ENCODE assay signal across 11 cellular contexts in genomic region chr2:3650140-3650944, GRCh38. TPM values are rescaled to one million over a fixed set of nuclear protein-coding genes. Genes with fewer than 3 reads are reported as not detected.
DNase-seq lines count a peak whose midpoint lies in the region; ATAC-seq and TF ChIP-seq lines count a peak whose summit lies in the region.
"Had no signal": no experiment of that assay in that cellular context is flagged by ENCODE, and none has a peak within 500 bp of the region (broad histone marks: within the 10 kb centered on the region; RNA-seq: fewer than 3 reads in every experiment).

No MANE protein-coding gene starts in this region.

- peaks cover 0 to 3% of the 10 kb centered on the region in 2 donors for H3K27me3 Mint-ChIP-seq in CD4-positive, alpha-beta memory T cell
- H3K27me3 Mint-ChIP-seq in HFFc6 (ENCODE audit: insufficient read depth): peaks cover 23% of the 10 kb centered on the region
- peaks cover 0 to 5% of the 10 kb centered on the region in 2 donors for H3K27me3 Mint-ChIP-seq in natural killer cell treated with Interleukin-12 subunit alpha and Interleukin-12 subunit beta and Interleukin-15 and Interleukin-18, amount 100 ng/mL, for 72 hours

- H3K4me3 Mint-ChIP-seq in CD4-positive, alpha-beta memory T cell: peak overlapping the region; percentile 87 to 95 (median 92)
- peak overlapping the region; percentile 71 for H3K4me3 Mint-ChIP-seq in HFFc6
- H3K4me3 Mint-ChIP-seq in natural killer cell treated with Interleukin-12 subunit alpha and Interleukin-12 subunit beta and Interleukin-15 and Interleukin-18, amount 100 ng/mL, for 72 hours: peak overlapping the region; percentile 67

- no peaks in the 10 kb centered on the region for H3K9me3 Mint-ChIP-seq in CD4-positive, alpha-beta memory T cell
- H3K9me3 Mint-ChIP-seq in HFFc6: no peaks in the 10 kb centered on the region
- H3K9me3 Mint-ChIP-seq in natural killer cell treated with Interleukin-12 subunit alpha and Interleukin-12 subunit beta and Interleukin-15 and Interleukin-18, amount 100 ng/mL, for 72 hours: no peaks in the 10 kb centered on the region

- intact Hi-C loops in CD4-positive, alpha-beta memory T cell (cut with micrococcal nuclease): loop anchor here (5.0 kb wide), 2 partner anchors 273 to 1763 kb away; partner anchors contain the start of genes EIPR1 and TRAPPC12
- intact Hi-C loops in sigmoid colon (cut with DNase I): loop anchor here (2.0 to 5.0 kb wide), 4 partner anchors 93 to 348 kb away; partner anchors contain the start of genes EIPR1, RNASEH1 and TRAPPC12

- no peaks in the 10 kb centered on the region for H3K36me3 ChIP-seq in CD4-positive, alpha-beta memory T cell (ENCODE audit: insufficient read depth, low read length)
- H3K36me3 ChIP-seq in adipocyte (ENCODE audit: control insufficient read depth, insufficient read depth, low read length, severe bottlenecking) (no peaks in the 10 kb centered on the region), sigmoid colon (no peaks in the 10 kb centered on the region)
- H3K36me3 ChIP-seq: pancreas had no signal

- POLR2A ChIA-PET in CD4-positive, alpha-beta memory T cell (lab: Charles Lee; ENCODE audit: partially characterized antibody): interaction anchor here (2.2 to 2.7 kb wide), 2 partner anchors 93 to 226 kb away, joined by 12 to 19 read pairs; partner anchors contain the start of gene RNASEH1

- no peaks in the 10 kb centered on the region for H3K27me3 ChIP-seq in CD4-positive, alpha-beta memory T cell (ENCODE audit: insufficient read depth, low read length)
- H3K27me3 ChIP-seq in adipocyte (replicated peaks; ENCODE audit: control insufficient read depth, insufficient read depth, low read length): peaks cover 25% of the 10 kb centered on the region
- H3K27me3 ChIP-seq in sigmoid colon: no peaks in the 10 kb centered on the region
- H3K27me3 ChIP-seq: pancreas had no signal

- H3K27ac Mint-ChIP-seq in CD4-positive, alpha-beta memory T cell: peak overlapping the region in 5 of 7 donors; percentile 81 to 99 (median 93)
- no peak overlapping the region for H3K27ac Mint-ChIP-seq in HFFc6
- peak overlapping the region; percentile 31 for H3K27ac Mint-ChIP-seq in natural killer cell treated with Interleukin-12 subunit alpha and Interleukin-12 subunit beta and Interleukin-15 and Interleukin-18, amount 100 ng/mL, for 72 hours

- H3K4me3 ChIP-seq in CD4-positive, alpha-beta memory T cell (ENCODE audit: low read length in 2 of 2): no peak overlapping the region
- no peak overlapping the region for H3K4me3 ChIP-seq in adipocyte (ENCODE audit: low read length)
- no peak overlapping the region for H3K4me3 ChIP-seq in sigmoid colon
- H3K4me3 ChIP-seq: pancreas had no signal

- H3K4me1 Mint-ChIP-seq in CD4-positive, alpha-beta memory T cell: peaks cover 8 to 18% (median 13%) of the 10 kb centered on the region in 4 donors
- H3K4me1 Mint-ChIP-seq in HFFc6 (ENCODE audit: low read depth): peaks cover 10% of the 10 kb centered on the region; the same call in 1 of the 2 replicates
- peaks cover 13% of the 10 kb centered on the region in 2 donors for H3K4me1 Mint-ChIP-seq in natural killer cell treated with Interleukin-12 subunit alpha and Interleukin-12 subunit beta and Interleukin-15 and Interleukin-18, amount 100 ng/mL, for 72 hours (ENCODE audit: low read depth in 2 of 2)

- 71 to 78% methylated on average over 20 of the region's 20 CpGs for WGBS in sigmoid colon, 2 donors

- peak overlapping the region; percentile 22 for H3K9ac ChIP-seq in adipocyte (ENCODE audit: low read length)

- H3K36me3 Mint-ChIP-seq in CD4-positive, alpha-beta memory T cell: peaks cover 0 to 1% of the 10 kb centered on the region in 2 donors
- H3K36me3 Mint-ChIP-seq in HFFc6 (ENCODE audit: low read depth): no peaks in the 10 kb centered on the region
- no peaks in the 10 kb centered on the region for H3K36me3 Mint-ChIP-seq in natural killer cell treated with Interleukin-12 subunit alpha and Interleukin-12 subunit beta and Interleukin-15 and Interleukin-18, amount 100 ng/mL, for 72 hours

- H3K27ac ChIP-seq in CD4-positive, alpha-beta memory T cell (ENCODE audit: low read depth, low read length): no peak overlapping the region
- H3K27ac ChIP-seq in sigmoid colon: peak overlapping the region in 2 of 4 donors; percentile 49 to 53
- H3K27ac ChIP-seq: pancreas had no signal

- TF ChIP-seq CTCF in HFFc6 (IDR thresholded peaks at IDR 0.05) (no peak), sigmoid colon (IDR thresholded peaks at IDR 0.05) (no peak)

- ATAC-seq in natural killer cell treated with Interleukin-12 subunit alpha and Interleukin-12 subunit beta and Interleukin-15 and Interleukin-18, amount 100 ng/mL, for 72 hours: no peak
- ATAC-seq in HG02759 (IDR thresholded peaks at IDR 0.05; ENCODE audit: unreplicated experiment) (no peak), GM21515 (IDR thresholded peaks at IDR 0.05; ENCODE audit: unreplicated experiment) (no peak)

- H3K9me3 ChIP-seq in CD4-positive, alpha-beta memory T cell (ENCODE audit: control insufficient read depth in 1 of 2, low read length in 2 of 2): no peaks in the 10 kb centered on the region
- H3K9me3 ChIP-seq in adipocyte (ENCODE audit: control insufficient read depth, low read length) (peaks cover 8% of the 10 kb centered on the region), sigmoid colon (no peaks in the 10 kb centered on the region)
- H3K9me3 ChIP-seq: pancreas had no signal

- CTCF ChIA-PET in CD4-positive, alpha-beta memory T cell (lab: Charles Lee; ENCODE audit: partially characterized antibody): interaction anchor here (0.8 to 7.8 kb wide), 4 partner anchors 12 to 1530 kb away, joined by 4 to 109 read pairs (median 7); no protein-coding TSS in a partner anchor

- DNase-seq in CD4-positive, alpha-beta memory T cell: no peak
- DNase-seq in HFFc6: no peak
- no peak for DNase-seq in adipocyte (ENCODE audit: low read depth)
- DNase-seq in natural killer cell treated with Interleukin-12 subunit alpha and Interleukin-12 subunit beta and Interleukin-15 and Interleukin-18, amount 100 ng/mL, for 72 hours (ENCODE audit: low spot score): peak; percentile 58
- no peak for DNase-seq in sigmoid colon
- DNase-seq in CD1c-positive myeloid dendritic cell (ENCODE audit: extremely low spot score): no peak

- TF ChIP-seq POLR2A in sigmoid colon (IDR thresholded peaks at IDR 0.05): no peak

- no peak for TF ChIP-seq EP300 in sigmoid colon (IDR thresholded peaks at IDR 0.05)

- H3K4me1 ChIP-seq in CD4-positive, alpha-beta memory T cell (ENCODE audit: insufficient read depth, low read length): peaks cover 13% of the 10 kb centered on the region
- H3K4me1 ChIP-seq in adipocyte (ENCODE audit: control insufficient read depth, insufficient read depth, low read length) (peaks cover 6% of the 10 kb centered on the region), sigmoid colon (peaks cover 0 to 19% (median 14%) of the 10 kb centered on the region in 4 donors)

RNA-seq across cellular contexts. Expression of gene ALLC, which starts 7.7 kb away (rescaled TPM):
- total RNA-seq in CD4-positive, alpha-beta memory T cell: not detected
- not detected for polyA plus RNA-seq in CD4-positive, alpha-beta memory T cell
- total RNA-seq in HFFc6 (2021; fragmentation: NEBNext Ultra II Directional; extraction: Animal tissue kit (Norgen Biotek cat#: 25700)): not detected
- not detected for total RNA-seq in natural killer cell treated with Interleukin-12 subunit alpha and Interleukin-12 subunit beta and Interleukin-15 and Interleukin-18, amount 100 ng/mL, for 72 hours
- not detected for total RNA-seq in sigmoid colon
- not detected for polyA plus RNA-seq in sigmoid colon
- total RNA-seq: dermis microvascular lymphatic vessel endothelial cell, pancreas, RPMI7951 had no signal

RNA-seq across cellular contexts. Expression of gene DCDC2C, which starts 53.0 kb away (rescaled TPM):
- total RNA-seq in CD4-positive, alpha-beta memory T cell: not detected
- not detected for polyA plus RNA-seq in CD4-positive, alpha-beta memory T cell
- not detected for total RNA-seq in HFFc6 (2021; fragmentation: NEBNext Ultra II Directional; extraction: Animal tissue kit (Norgen Biotek cat#: 25700))
- not detected for total RNA-seq in natural killer cell treated with Interleukin-12 subunit alpha and Interleukin-12 subunit beta and Interleukin-15 and Interleukin-18, amount 100 ng/mL, for 72 hours
- total RNA-seq in sigmoid colon: under 1 TPM in 1 of 4 donors, not detected in 3; 0.33 TPM
- polyA plus RNA-seq in sigmoid colon: not detected
- total RNA-seq: pancreas, RPMI7951 had no signal
- polyA plus RNA-seq: pancreas had no signal

RNA-seq across cellular contexts. Expression of gene COLEC11, which starts 55.4 kb away (rescaled TPM):
- not detected for total RNA-seq in CD4-positive, alpha-beta memory T cell
- under 1 TPM in 1 of 2 donors, not detected in 1; 0.30 TPM for polyA plus RNA-seq in CD4-positive, alpha-beta memory T cell
- total RNA-seq in HFFc6 (2021; fragmentation: NEBNext Ultra II Directional; extraction: Animal tissue kit (Norgen Biotek cat#: 25700)): not detected
- total RNA-seq in natural killer cell treated with Interleukin-12 subunit alpha and Interleukin-12 subunit beta and Interleukin-15 and Interleukin-18, amount 100 ng/mL, for 72 hours: under 1 TPM in 1 of 2 donors, not detected in 1; 0.48 TPM
- total RNA-seq in sigmoid colon: 1 to 10 TPM; 2.3 to 8.2 (median 3.1) TPM
- polyA plus RNA-seq in sigmoid colon: 1 to 10 TPM in 2 of 3 donors, under 1 TPM in 1; 0.92 to 3.0 (median 1.3) TPM
